In the genomic region with DNA sequence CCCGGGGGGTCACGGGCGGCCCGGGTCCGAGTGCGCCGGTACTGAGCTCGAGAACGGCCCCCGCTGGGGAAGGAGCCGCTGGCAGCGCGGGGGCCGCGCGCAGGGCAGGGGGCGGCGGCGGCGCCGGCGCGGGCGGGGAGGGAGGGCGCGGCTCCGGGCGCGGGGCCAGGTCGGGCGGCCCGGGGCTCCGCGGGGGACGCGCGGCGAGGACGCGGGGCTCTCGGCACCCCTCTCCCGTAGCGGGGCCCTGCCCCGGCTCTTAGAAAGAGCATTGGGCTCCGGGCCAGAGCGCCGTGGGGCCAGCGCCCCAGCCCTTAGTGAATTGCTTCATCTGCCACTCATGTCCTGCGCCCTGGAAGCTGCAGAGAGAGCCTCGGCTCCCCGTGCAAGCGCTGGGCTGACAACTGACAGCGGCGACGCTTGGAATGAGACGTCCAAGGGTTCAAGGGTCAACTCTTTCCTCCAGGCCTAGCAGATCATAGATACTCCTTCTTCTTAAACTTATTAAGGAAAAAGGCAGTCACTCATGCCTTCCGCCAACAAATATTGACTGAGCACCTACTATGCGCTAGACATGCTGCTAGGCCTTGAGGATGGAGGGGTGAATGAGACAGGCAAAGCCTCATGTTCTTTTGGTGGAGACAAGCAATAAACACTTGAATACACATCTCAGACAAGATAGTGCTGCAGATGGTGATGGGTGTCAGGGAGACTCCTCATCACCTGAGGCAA, we compare ENCODE assay signal across 8 cellular contexts.
DNase-seq lines count a peak whose midpoint lies in the region; ATAC-seq and TF ChIP-seq lines count a peak whose summit lies in the region.

No MANE protein-coding gene starts in this region.

- peaks cover 32 to 44% of the 10 kb centered on the region in 2 donors for H3K27me3 Mint-ChIP-seq in CD4-positive, alpha-beta memory T cell

- H3K9me3 ChIP-seq in CD4-positive, alpha-beta memory T cell (ENCODE audit: control insufficient read depth in 1 of 2, low read length in 2 of 2), result no peaks in the 10 kb centered on the region
- H3K9me3 ChIP-seq in parathyroid adenoma (ENCODE audit: control insufficient read depth, low read length), result no peaks in the 10 kb centered on the region

- CTCF ChIA-PET in CD4-positive, alpha-beta memory T cell (lab: Charles Lee; ENCODE audit: partially characterized antibody), result no interaction called here

- intact Hi-C loops in CD4-positive, alpha-beta memory T cell (cut with micrococcal nuclease), result no loop called here
- intact Hi-C loops in left ventricle myocardium superior (cut with micrococcal nuclease), result loop anchor here (10.0 kb wide), 1 partner anchor 138 kb away; a partner anchor contains a TSS

- H3K9ac ChIP-seq in parathyroid adenoma, result no peak overlapping the region

- ATAC-seq in left ventricle myocardium superior, result peak; percentile 67
- ATAC-seq in GM21717 (IDR thresholded peaks at IDR 0.05; ENCODE audit: unreplicated experiment), result no peak

- POLR2A ChIA-PET in CD4-positive, alpha-beta memory T cell (lab: Charles Lee; ENCODE audit: partially characterized antibody), result no interaction called here

- no peak overlapping the region for H3K27ac ChIP-seq in CD4-positive, alpha-beta memory T cell (ENCODE audit: low read depth, low read length)
- H3K27ac ChIP-seq in adipose tissue (ENCODE audit: low read depth, low read length), result peak overlapping the region; percentile 94
- H3K27ac ChIP-seq in parathyroid adenoma, result peak overlapping the region; percentile 12

- no peak overlapping the region for H3K27ac Mint-ChIP-seq in CD4-positive, alpha-beta memory T cell

- WGBS in adipose tissue, 3 donors, result 3 to 5% (median 4%) methylated on average over 39 to 56 of the region's 58 CpGs

- H3K9me3 Mint-ChIP-seq in CD4-positive, alpha-beta memory T cell, result no peaks in the 10 kb centered on the region

- H3K4me1 ChIP-seq in CD4-positive, alpha-beta memory T cell (ENCODE audit: insufficient read depth, low read length), result no peaks in the 10 kb centered on the region
- peaks cover 3% of the 10 kb centered on the region for H3K4me1 ChIP-seq in parathyroid adenoma

- peak in 1 of 5 donors; percentile 6 for DNase-seq in CD4-positive, alpha-beta memory T cell
- DNase-seq in HT1080 (ENCODE audit: low read depth), result peak; percentile 26
- peak; percentile 88 for DNase-seq in left ventricle myocardium superior
- DNase-seq in HUDEP-2 (lab: John Stamatoyannopoulos, UW; ENCODE audit: unreplicated experiment in 76 of 76), result no peak
- DNase-seq in activated CD4-positive, alpha-beta T cell treated with anti-CD3 and anti-CD28 coated beads for 1 hour, result no peak

- peaks cover 3 to 8% (median 5%) of the 10 kb centered on the region in 4 donors for H3K4me1 Mint-ChIP-seq in CD4-positive, alpha-beta memory T cell

- TF ChIP-seq CTCF in parathyroid adenoma (IDR thresholded peaks at IDR 0.05), result no peak

- no peak overlapping the region for H3K4me3 ChIP-seq in CD4-positive, alpha-beta memory T cell (ENCODE audit: low read length in 2 of 2)
- H3K4me3 ChIP-seq in parathyroid adenoma (ENCODE audit: low read depth, low read length), result peak overlapping the region; percentile 37

- H3K4me3 Mint-ChIP-seq in CD4-positive, alpha-beta memory T cell, result peak overlapping the region in 7 of 8 donors; percentile 38 to 78 (median 65)

- no peaks in the 10 kb centered on the region for H3K36me3 ChIP-seq in CD4-positive, alpha-beta memory T cell (ENCODE audit: insufficient read depth, low read length)
- no peaks in the 10 kb centered on the region for H3K36me3 ChIP-seq in parathyroid adenoma (ENCODE audit: control insufficient read depth, insufficient read depth, low read length)

- peak overlapping the region; percentile 46 for H2AFZ ChIP-seq in parathyroid adenoma

- H3K79me2 ChIP-seq in parathyroid adenoma, result no peaks in the 10 kb centered on the region

- peaks cover 7% of the 10 kb centered on the region for H3K27me3 ChIP-seq in CD4-positive, alpha-beta memory T cell (ENCODE audit: insufficient read depth, low read length)
- H3K27me3 ChIP-seq in parathyroid adenoma (ENCODE audit: control insufficient read depth, insufficient read depth, low read length), result no peaks in the 10 kb centered on the region

- peak overlapping the region; percentile 59 for H3K4me2 ChIP-seq in parathyroid adenoma (ENCODE audit: low read length)

- H3K36me3 Mint-ChIP-seq in CD4-positive, alpha-beta memory T cell, result no peaks in the 10 kb centered on the region

Comparison
In these comparisons a context has a peak if more than half of its experiments do, and no peak if none do; other contexts are left out.
1. DNase-seq: peak in HT1080 (single experiment) and left ventricle myocardium superior (single experiment); none in HUDEP-2 (0 of 76) and activated CD4-positive, alpha-beta T cell treated with anti-CD3 and anti-CD28 coated beads for 1 hour (single experiment).